8 cellular contexts compared by ENCODE assay signal in the genomic region with DNA sequence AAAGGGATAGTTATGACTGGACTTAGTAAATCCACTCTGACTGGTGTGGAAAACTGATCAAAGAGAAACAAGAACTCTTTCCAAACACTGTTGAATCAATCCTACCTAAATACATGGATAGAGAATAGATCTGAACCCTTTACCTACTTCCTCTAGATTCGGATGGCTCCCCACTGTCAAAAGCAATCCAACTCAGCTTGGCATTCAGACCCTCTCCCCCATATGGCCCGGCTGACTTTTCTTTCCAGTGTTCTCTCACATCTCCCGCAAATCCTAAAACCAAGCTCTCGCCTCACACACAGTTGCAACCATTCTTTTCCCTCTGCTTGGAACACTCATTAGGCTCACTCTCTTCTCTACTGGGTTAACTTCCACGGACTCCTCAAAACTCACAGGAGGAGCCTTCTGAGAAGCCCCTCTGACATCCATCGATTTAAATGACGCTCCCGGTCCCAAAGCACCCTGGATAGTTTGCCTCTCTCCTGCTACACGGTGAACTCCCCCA. TPM values are rescaled to one million over a fixed set of nuclear protein-coding genes. Genes with fewer than 3 reads are reported as not detected.
DNase-seq lines count a peak whose midpoint lies in the region; ATAC-seq and TF ChIP-seq lines count a peak whose summit lies in the region.

No MANE protein-coding gene starts in this region.

- TF ChIP-seq RAD21 in neural cell (conservative IDR thresholded peaks at IDR 0.05), result no peak

- CTCF ChIA-PET in activated CD8-positive, alpha-beta memory T cell treated with anti-CD3 and anti-CD28 coated beads, Interleukin-2, amount 10 ng/mL, durations not matched to agents 7 days and 5 days (lab: Charles Lee), result interaction anchor here (0.6 to 3.7 kb wide), 12 partner anchors 14 to 399 kb away, joined by 3 to 24 read pairs (median 4); no protein-coding TSS in a partner anchor

- H2AFZ ChIP-seq in neural cell (ENCODE audit: low read depth, low read length), result peak overlapping the region; percentile 48

- H3K4me3 ChIP-seq in Jurkat, Clone E6-1 (ENCODE audit: low read length), result peak overlapping the region; percentile 76
- peak overlapping the region; percentile 61 for H3K4me3 ChIP-seq in effector memory CD4-positive, alpha-beta T cell (ENCODE audit: insufficient read depth, low read depth, low read length, poor library complexity, severe bottlenecking)
- peak overlapping the region; percentile 80 for H3K4me3 ChIP-seq in neural cell (ENCODE audit: low read length)

- no peaks in the 10 kb centered on the region for H3K9me3 ChIP-seq in effector memory CD4-positive, alpha-beta T cell (ENCODE audit: control insufficient read depth, low read length)
- H3K9me3 ChIP-seq in neural cell (ENCODE audit: low read length), result no peaks in the 10 kb centered on the region

- peak overlapping the region; percentile 63 for H3K4me2 ChIP-seq in neural cell (ENCODE audit: low read length)

- peak overlapping the region; percentile 70 for H3K9ac ChIP-seq in neural cell (ENCODE audit: low read length)

- H3K36me3 ChIP-seq in effector memory CD4-positive, alpha-beta T cell (ENCODE audit: control insufficient read depth, insufficient read depth, low read length), result no peaks in the 10 kb centered on the region
- H3K36me3 ChIP-seq in neural cell (ENCODE audit: insufficient read depth, low read length), result no peaks in the 10 kb centered on the region

- H3K9me2 ChIP-seq in neural cell (ENCODE audit: insufficient read depth, low read length), result no peaks in the 10 kb centered on the region

- peak; percentile 4 for ATAC-seq in GM18502 (IDR thresholded peaks at IDR 0.05; ENCODE audit: poor library complexity, unreplicated experiment)
- no peak for ATAC-seq in activated CD8-positive, alpha-beta memory T cell treated with anti-CD3 and anti-CD28 coated beads, Interleukin-2, amount 10 ng/mL, durations not matched to agents 7 days and 5 days
- no peak for ATAC-seq in stimulated activated effector memory CD8-positive, alpha-beta T cell treated with anti-CD3 and anti-CD28 coated beads, Interleukin-12 subunit alpha, Interleukin-12 subunit beta, amount 100 ng/mL, for 72 hours

- no peak for TF ChIP-seq CTCF in neural cell (IDR thresholded peaks at IDR 0.05; ENCODE audit: poor library complexity, severe bottlenecking)

- H3F3A ChIP-seq in neural cell (ENCODE audit: insufficient read depth, low read length, poor library complexity, severe bottlenecking), result peaks cover 4% of the 10 kb centered on the region

- H3K27me3 Mint-ChIP-seq in activated CD8-positive, alpha-beta memory T cell treated with anti-CD3 and anti-CD28 coated beads, Interleukin-2, amount 10 ng/mL, durations not matched to agents 7 days and 5 days, result peaks cover 25% of the 10 kb centered on the region

- H3K27ac Mint-ChIP-seq in activated CD8-positive, alpha-beta memory T cell treated with anti-CD3 and anti-CD28 coated beads, Interleukin-2, amount 10 ng/mL, durations not matched to agents 7 days and 5 days, result no peak overlapping the region
- no peak overlapping the region for H3K27ac Mint-ChIP-seq in stimulated activated effector memory CD8-positive, alpha-beta T cell treated with anti-CD3 and anti-CD28 coated beads, Interleukin-12 subunit alpha, Interleukin-12 subunit beta, amount 100 ng/mL, for 72 hours

- H3K9me3 Mint-ChIP-seq in activated CD8-positive, alpha-beta memory T cell treated with anti-CD3 and anti-CD28 coated beads, Interleukin-2, amount 10 ng/mL, durations not matched to agents 7 days and 5 days (ENCODE audit: low read depth), result no peaks in the 10 kb centered on the region
- H3K9me3 Mint-ChIP-seq in stimulated activated effector memory CD8-positive, alpha-beta T cell treated with anti-CD3 and anti-CD28 coated beads, Interleukin-12 subunit alpha, Interleukin-12 subunit beta, amount 100 ng/mL, for 72 hours, result no peaks in the 10 kb centered on the region

- H3K4me1 Mint-ChIP-seq in activated CD8-positive, alpha-beta memory T cell treated with anti-CD3 and anti-CD28 coated beads, Interleukin-2, amount 10 ng/mL, durations not matched to agents 7 days and 5 days, result peaks cover 12% of the 10 kb centered on the region
- peaks cover 6% of the 10 kb centered on the region for H3K4me1 Mint-ChIP-seq in stimulated activated effector memory CD8-positive, alpha-beta T cell treated with anti-CD3 and anti-CD28 coated beads, Interleukin-12 subunit alpha, Interleukin-12 subunit beta, amount 100 ng/mL, for 72 hours

- peaks cover 4% of the 10 kb centered on the region for H3K4me1 ChIP-seq in effector memory CD4-positive, alpha-beta T cell (ENCODE audit: control insufficient read depth, insufficient read depth, low read length, poor library complexity, severe bottlenecking)

- TF ChIP-seq EP300 in neural cell (conservative IDR thresholded peaks at IDR 0.05; ENCODE audit: poor library complexity, severe bottlenecking), result no peak

- no peak overlapping the region for H3K4me3 Mint-ChIP-seq in activated CD8-positive, alpha-beta memory T cell treated with anti-CD3 and anti-CD28 coated beads, Interleukin-2, amount 10 ng/mL, durations not matched to agents 7 days and 5 days
- no peak overlapping the region for H3K4me3 Mint-ChIP-seq in stimulated activated effector memory CD8-positive, alpha-beta T cell treated with anti-CD3 and anti-CD28 coated beads, Interleukin-12 subunit alpha, Interleukin-12 subunit beta, amount 100 ng/mL, for 72 hours

- peaks cover 5% of the 10 kb centered on the region for H3K36me3 Mint-ChIP-seq in activated CD8-positive, alpha-beta memory T cell treated with anti-CD3 and anti-CD28 coated beads, Interleukin-2, amount 10 ng/mL, durations not matched to agents 7 days and 5 days
- H3K36me3 Mint-ChIP-seq in stimulated activated effector memory CD8-positive, alpha-beta T cell treated with anti-CD3 and anti-CD28 coated beads, Interleukin-12 subunit alpha, Interleukin-12 subunit beta, amount 100 ng/mL, for 72 hours, result no peaks in the 10 kb centered on the region

- no peaks in the 10 kb centered on the region for H4K20me1 ChIP-seq in neural cell (ENCODE audit: insufficient read depth)

- no peak for DNase-seq in Jurkat, Clone E6-1 (ENCODE audit: low read depth, low spot score)
- no peak for DNase-seq in effector memory CD4-positive, alpha-beta T cell
- no peak for DNase-seq in NCI-H774 (lab: John Stamatoyannopoulos, UW)
- DNase-seq in SKM-1 (lab: John Stamatoyannopoulos, UW; ENCODE audit: unreplicated experiment), result no peak
- no peak for DNase-seq in activated CD8-positive, alpha-beta memory T cell treated with anti-CD3 and anti-CD28 coated beads, Interleukin-2, amount 10 ng/mL, durations not matched to agents 7 days and 5 days
- DNase-seq in stimulated activated effector memory CD8-positive, alpha-beta T cell treated with anti-CD3 and anti-CD28 coated beads, Interleukin-12 subunit alpha, Interleukin-12 subunit beta, amount 100 ng/mL, for 72 hours (ENCODE audit: low spot score in 2 of 2), result no peak

- H3K27me3 ChIP-seq in effector memory CD4-positive, alpha-beta T cell (replicated peaks; ENCODE audit: control insufficient read depth, insufficient read depth, low read length, poor library complexity, severe bottlenecking), result peaks cover 9% of the 10 kb centered on the region
- no peaks in the 10 kb centered on the region for H3K27me3 ChIP-seq in neural cell (ENCODE audit: insufficient read depth, low read depth, low read length)

- H3K79me2 ChIP-seq in neural cell (replicated peaks; ENCODE audit: insufficient read depth, low read length), result peaks cover 10% of the 10 kb centered on the region

- H3K27ac ChIP-seq in effector memory CD4-positive, alpha-beta T cell (ENCODE audit: insufficient read depth, low read length, poor library complexity, severe bottlenecking), result peak overlapping the region; percentile 82
- H3K27ac ChIP-seq in neural cell (ENCODE audit: low read length), result peak overlapping the region; percentile 78

TF ChIP-seq in neural cell, 6 proteins besides CTCF, POLR2A, EP300 and RAD21:
- TF ChIP-seq TAF1 (IDR thresholded peaks at IDR 0.05; ENCODE audit: low read depth) (no peak), POLR2AphosphoS5 (IDR thresholded peaks at IDR 0.05) (no peak), MXI1 (conservative IDR thresholded peaks at IDR 0.05; ENCODE audit: poor library complexity, severe bottlenecking) (no peak), EZH2 (IDR thresholded peaks at IDR 0.05; ENCODE audit: borderline replicate concordance, insufficient read depth, low read length, poor library complexity, severe bottlenecking) (no peak), SMC3 (conservative IDR thresholded peaks at IDR 0.05; ENCODE audit: poor library complexity) (peak; percentile 12)

RNA-seq across cellular contexts. Expression of a gene that starts 0.6 kb away (rescaled TPM):
- polyA plus RNA-seq in Jurkat, Clone E6-1 (2012; ENCODE audit: insufficient read depth, insufficient read length), result 19.8 TPM
- polyA plus RNA-seq in neural cell, result 2.0 and 9.5 TPM in 2 replicates
- 10.0 and 14.9 TPM in 2 replicates for polyA minus RNA-seq in neural cell
- 10 to 100 TPM; 18.9 TPM for total RNA-seq in activated CD8-positive, alpha-beta memory T cell treated with anti-CD3 and anti-CD28 coated beads, Interleukin-2, amount 10 ng/mL, durations not matched to agents 7 days and 5 days

RNA-seq across cellular contexts. Expression of a gene that starts 18.0 kb away (rescaled TPM):
- 3.2 TPM for polyA plus RNA-seq in Jurkat, Clone E6-1 (2012; ENCODE audit: insufficient read depth, insufficient read length)
- 0.08 and 0.22 TPM in 2 replicates for polyA plus RNA-seq in neural cell
- polyA minus RNA-seq in neural cell, result 0.49 and 1.6 TPM in 2 replicates
- 10 to 100 TPM; 31.6 to 51.9 TPM for total RNA-seq in activated CD8-positive, alpha-beta memory T cell treated with anti-CD3 and anti-CD28 coated beads, Interleukin-2, amount 10 ng/mL, durations not matched to agents 7 days and 5 days
